ENCODE assay signal across 1 cellular context in genomic region chr6:145929037-145929633, GRCh38.
TF ChIP-seq lines count a peak whose summit lies in the region.

No MANE protein-coding gene starts in this region.

TF ChIP-seq in HCT116, 20 proteins besides CTCF, POLR2A, EP300 and RAD21 (continued from another document):
- TF ChIP-seq ZBTB33 (IDR thresholded peaks at IDR 0.05; ENCODE audit: extremely low read depth, insufficient replicate concordance, low read length) = no peak
